In the genomic region with DNA sequence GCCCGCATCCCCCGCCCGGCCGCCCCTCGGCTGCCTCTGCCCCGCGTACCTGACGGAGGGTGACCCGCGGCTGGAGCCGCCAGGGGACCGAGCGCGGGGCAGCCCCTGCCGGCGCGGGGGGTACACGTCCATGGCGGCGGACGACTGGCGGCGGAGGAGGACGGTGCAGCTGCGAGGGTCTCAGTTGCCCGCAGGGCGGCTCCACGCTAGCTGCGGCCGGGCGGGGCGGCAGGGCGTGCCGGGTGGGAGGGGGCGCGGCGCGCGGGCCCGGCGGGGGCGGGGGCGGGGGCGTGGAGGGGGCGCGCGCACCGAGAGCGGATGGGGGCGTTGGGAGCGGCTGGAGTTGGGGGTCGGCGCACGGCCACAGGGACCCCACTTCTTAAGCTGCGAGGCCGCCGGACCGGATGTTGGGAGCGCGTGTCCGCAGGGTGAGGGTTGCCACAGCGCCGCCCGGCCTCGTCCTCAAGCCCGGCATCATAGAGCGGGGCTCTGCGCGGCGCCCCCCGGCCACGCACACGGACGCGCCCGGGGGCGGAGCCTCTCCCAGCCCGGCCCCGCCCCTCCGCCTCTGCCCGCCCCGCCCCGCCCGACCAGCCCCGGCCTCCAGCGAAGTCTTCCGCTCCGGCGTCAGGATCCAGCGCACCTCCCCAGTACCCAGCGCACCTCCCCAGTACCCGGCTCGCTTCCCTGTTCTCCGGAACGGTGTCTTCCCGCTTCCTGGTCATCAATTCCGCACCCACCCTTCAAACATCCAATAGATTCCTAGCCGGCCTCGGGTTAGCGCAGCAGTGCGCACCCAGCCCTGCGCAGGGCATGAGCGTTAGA, we compare ENCODE assay signal across 8 cellular contexts.
DNase-seq lines count a peak whose midpoint lies in the region; ATAC-seq and TF ChIP-seq lines count a peak whose summit lies in the region.

A gene (minus strand): TSS at position 244 of the 825 bp plus-strand sequence. CDS start 112 bp downstream, at position 132.

- peaks cover 26 to 38% of the 10 kb centered on the region in 2 donors for H3K4me1 Mint-ChIP-seq in effector memory CD8-positive, alpha-beta T cell (ENCODE audit: low read depth in 2 of 2)
- peaks cover 24% of the 10 kb centered on the region for H3K4me1 Mint-ChIP-seq in memory B cell

- H3K4me3 Mint-ChIP-seq in effector memory CD8-positive, alpha-beta T cell: peak within 1 kb of the TSS; percentile 98 to 99
- H3K4me3 Mint-ChIP-seq in memory B cell: peak within 1 kb of the TSS; percentile 100

- ATAC-seq in HG03066 (IDR thresholded peaks at IDR 0.05; ENCODE audit: low read depth, unreplicated experiment): peak; percentile 44
- ATAC-seq in effector memory CD8-positive, alpha-beta T cell (replicated peaks): peak; percentile 67
- ATAC-seq in memory B cell (ENCODE audit: low read depth): peak; percentile 66
- no peak for ATAC-seq in HG03520 (IDR thresholded peaks at IDR 0.05; ENCODE audit: unreplicated experiment)

- DNase-seq in NCI-H524 treated with DMSO at 0.1 percent for 48 hours (lab: John Stamatoyannopoulos, UW) (peak; percentile 22), memory B cell (ENCODE audit: low spot score in 2 of 2) (peak; percentile 50 to 64)
- peak; percentile 25 to 39 for DNase-seq in activated CD8-positive, alpha-beta memory T cell treated with anti-CD3 and anti-CD28 coated beads for 4 hours (ENCODE audit: low read depth in 2 of 2)
- DNase-seq in effector memory CD8-positive, alpha-beta T cell: peak; percentile 51 to 67 (median 53)
- DNase-seq in stimulated activated CD4-positive, alpha-beta T cell treated with anti-CD3 and anti-CD28 coated beads, TNF-alpha, amount 100 ng/mL, for 48 hours (ENCODE audit: low read depth in 3 of 3): peak; percentile 26 to 61 (median 41)

- H3K36me3 Mint-ChIP-seq in effector memory CD8-positive, alpha-beta T cell (ENCODE audit: insufficient read depth): peaks cover 6% of the 10 kb centered on the region
- H3K36me3 Mint-ChIP-seq in memory B cell: peaks cover 2% of the 10 kb centered on the region

- no peaks in the 10 kb centered on the region for H3K27me3 Mint-ChIP-seq in effector memory CD8-positive, alpha-beta T cell
- no peaks in the 10 kb centered on the region for H3K27me3 Mint-ChIP-seq in memory B cell

- peak; percentile 40; the same call in 1 of the 3 replicates for TF ChIP-seq CTCF in GM12872 (IDR thresholded peaks at IDR 0.05; ENCODE audit: insufficient read depth, low read depth, low read length)

- no peaks in the 10 kb centered on the region for H3K9me3 Mint-ChIP-seq in effector memory CD8-positive, alpha-beta T cell
- H3K9me3 Mint-ChIP-seq in memory B cell: peaks cover 2% of the 10 kb centered on the region

- peak within 1 kb of the TSS; percentile 87 to 96 for H3K27ac Mint-ChIP-seq in effector memory CD8-positive, alpha-beta T cell
- H3K27ac Mint-ChIP-seq in memory B cell: peak within 1 kb of the TSS; percentile 94
